ENCODE assay signal across 26 cellular contexts in genomic region chr9:122366074-122366672, GRCh38. TPM values are rescaled to one million over a fixed set of nuclear protein-coding genes. Genes with fewer than 3 reads are reported as not detected.
DNase-seq lines count a peak whose midpoint lies in the region; ATAC-seq, FAIRE-seq and TF ChIP-seq lines count a peak whose summit lies in the region.
"Had no signal": no experiment of that assay in that cellular context is flagged by ENCODE, and none has a peak within 500 bp of the region (broad histone marks: within the 10 kb centered on the region; RNA-seq: fewer than 3 reads in every experiment).

No MANE protein-coding gene starts in this region.

- H2BK5ac ChIP-seq in IMR-90 (ENCODE audit: low read depth, low read length, poor library complexity, severe bottlenecking), result peak overlapping the region; percentile 40

- DNase-seq in A172 (ENCODE audit: low spot score), result peak; percentile 13
- DNase-seq in IMR-90, result peak; percentile 88
- peak; percentile 25 for DNase-seq in adipocyte (ENCODE audit: low read depth)
- no peak for DNase-seq in urothelium cell line (ENCODE audit: low spot score)
- DNase-seq in stimulated activated CD4-positive, alpha-beta T cell treated with anti-CD3 and anti-CD28 coated beads, Interleukin-4, amount 100 ng/mL, for 4 hours, result no peak
- no peak for DNase-seq in HAP-1 (ENCODE audit: low spot score in 2 of 2)
- DNase-seq in kidney, result no peak
- DNase-seq: activated CD4-positive, alpha-beta T cell treated with anti-CD3 and anti-CD28 coated beads for 36 hours; activated CD8-positive, alpha-beta memory T cell treated with anti-CD3 and anti-CD28 coated beads for 24 hours; activated effector memory CD4-positive, alpha-beta T cell treated with Interleukin-2 at 50 U/mL for 16 hours; activated naive CD8-positive, alpha-beta T cell treated with anti-CD3 and anti-CD28 coated beads, Interleukin-2, amount 10 ng/mL, durations not matched to agents 7 days and 5 days; central memory CD4-positive, alpha-beta T cell; DMS79 treated with DMSO at 0.1 percent for 48 hours; dorsolateral prefrontal cortex; NCI-H1105 treated with DMSO at 0.1 percent for 48 hours; NCI-H2029 treated with DMSO at 0.1 percent for 48 hours; SK-N-SH; stimulated activated CD4-positive, alpha-beta T cell treated with anti-CD3 and anti-CD28 coated beads, Interleukin-1b, Interleukin-23, amount 100 ng/mL, for 48 hours; stomach; T-helper 17 cell; tibial artery had no signal

- no peak for TF ChIP-seq EP300 in gastroesophageal sphincter (IDR thresholded peaks at IDR 0.05)

- peak overlapping the region; percentile 89 for H3K4ac ChIP-seq in IMR-90 (ENCODE audit: low read depth, low read length)

- ATAC-seq in IMR-90 (ENCODE audit: low read depth) (peak; percentile 19), gastroesophageal sphincter (no peak)
- ATAC-seq: activated CD4-positive, alpha-beta T cell treated with anti-CD3 and anti-CD28 coated beads for 36 hours; HCT116; T-helper 17 cell had no signal

- BruUV-seq in IMR-90 (replicated peaks; lab: Mats Ljungman, UMichigan), result no TSS peak

- H3K36me3 ChIP-seq in IMR-90 (ENCODE audit: control insufficient read depth, insufficient read depth, low read length) (no peaks in the 10 kb centered on the region), adipocyte (ENCODE audit: control insufficient read depth, insufficient read depth, low read length, severe bottlenecking) (no peaks in the 10 kb centered on the region), gastroesophageal sphincter (no peaks in the 10 kb centered on the region), HAP-1 (replicated peaks) (no peaks in the 10 kb centered on the region), kidney (ENCODE audit: control insufficient read depth in 1 of 2, insufficient read depth in 2 of 2, low read length in 2 of 2) (no peaks in the 10 kb centered on the region)
- H3K36me3 ChIP-seq: stomach, tibial artery had no signal

- H3K27me3 ChIP-seq in IMR-90 (ENCODE audit: control insufficient read depth, insufficient read depth, low read length) (no peaks in the 10 kb centered on the region), adipocyte (replicated peaks; ENCODE audit: control insufficient read depth, insufficient read depth, low read length) (no peaks in the 10 kb centered on the region), gastroesophageal sphincter (no peaks in the 10 kb centered on the region), HAP-1 (ENCODE audit: low read depth) (no peaks in the 10 kb centered on the region; the same call in 1 of the 2 replicates)
- H3K27me3 ChIP-seq: stomach had no signal

- H3K27ac ChIP-seq in IMR-90 (ENCODE audit: insufficient read depth, low read length) (peak overlapping the region; percentile 19), gastroesophageal sphincter (peak overlapping the region in 3 of 4 donors; percentile 74 to 86 (median 78)), kidney (ENCODE audit: low read depth in 2 of 2, low read length in 2 of 2) (no peak overlapping the region)
- H3K27ac ChIP-seq: dorsolateral prefrontal cortex, tibial artery had no signal

- no peaks in the 10 kb centered on the region for H4K20me1 ChIP-seq in IMR-90 (ENCODE audit: insufficient read depth, low read length)

- WGBS in IMR-90 (ENCODE audit: extremely low coverage in 2 of 2, insufficient read length in 1 of 2), 2 experiments, result no CpG with 5 or more reads among the region's 6 CpGs
- 29 to 38% methylated on average over 3 to 4 of the region's 6 CpGs for WGBS in gastroesophageal sphincter (ENCODE audit: low coverage in 1 of 2), 2 donors

- FAIRE-seq in urothelium cell line (lab: Jason Lieb, UNC) (no peak), kidney (lab: Jason Lieb, UNC) (no peak)
- FAIRE-seq: GM18507 had no signal

- H4K5ac ChIP-seq in IMR-90 (ENCODE audit: low read depth, low read length), result peak overlapping the region; percentile 74

- dilution Hi-C loops in IMR-90 (cut with HindIII; ENCODE audit: low sequenced_read_pairs, unreplicated experiment), result no loop called here

- H3K4me3 ChIP-seq in IMR-90 (ENCODE audit: insufficient read depth, low read depth, low read length), result no peak overlapping the region
- no peak overlapping the region for H3K4me3 ChIP-seq in adipocyte (ENCODE audit: low read length)
- no peak overlapping the region for H3K4me3 ChIP-seq in gastroesophageal sphincter
- H3K4me3 ChIP-seq in HAP-1, result no peak overlapping the region
- no peak overlapping the region for H3K4me3 ChIP-seq in kidney (ENCODE audit: low read length in 2 of 2)
- H3K4me3 ChIP-seq: dorsolateral prefrontal cortex, skin epidermis, stomach, tibial artery had no signal

- peaks cover 27% of the 10 kb centered on the region for H3K4me1 ChIP-seq in IMR-90 (ENCODE audit: control insufficient read depth, insufficient read depth, low read length)
- H3K4me1 ChIP-seq in adipocyte (ENCODE audit: control insufficient read depth, insufficient read depth, low read length), result peaks cover 17% of the 10 kb centered on the region
- peaks cover 0 to 47% (median 12%) of the 10 kb centered on the region in 3 donors for H3K4me1 ChIP-seq in gastroesophageal sphincter
- 0 out of 2 replicates have a peak, but pooled peaks cover 2% of the 10 kb centered on the region for H3K4me1 ChIP-seq in HAP-1
- no peaks in the 10 kb centered on the region for H3K4me1 ChIP-seq in kidney (ENCODE audit: control insufficient read depth in 1 of 2, insufficient read depth in 1 of 2, low read depth in 1 of 2, low read length in 2 of 2)

- no peak overlapping the region for H3K9ac ChIP-seq in IMR-90 (ENCODE audit: low read depth, low read length)
- H3K9ac ChIP-seq in adipocyte (ENCODE audit: low read length), result no peak overlapping the region
- H3K9ac ChIP-seq in kidney (ENCODE audit: low read length in 2 of 2), result no peak overlapping the region
- H3K9ac ChIP-seq: SK-N-SH had no signal

- peaks cover 9 to 10% of the 10 kb centered on the region in 2 experiments; a peak in 3 of 4 replicates for H3K79me1 ChIP-seq in IMR-90 (ENCODE audit: low read depth in 1 of 2, low read length in 2 of 2)

- peak overlapping the region; percentile 83 for H3K18ac ChIP-seq in IMR-90 (ENCODE audit: low read depth, low read length)

- TF ChIP-seq CTCF in IMR-90 (conservative IDR thresholded peaks at IDR 0.05; ENCODE audit: low read depth, low read length), result no peak
- TF ChIP-seq CTCF in gastroesophageal sphincter (IDR thresholded peaks at IDR 0.05), result no peak
- TF ChIP-seq CTCF in kidney (IDR thresholded peaks at IDR 0.05; ENCODE audit: borderline replicate concordance, extremely low read depth, insufficient read depth), result no peak

- H3K56ac ChIP-seq in IMR-90 (ENCODE audit: extremely low read depth, insufficient read depth, low read length), result no peak overlapping the region

- peaks cover 29% of the 10 kb centered on the region for H3K9me1 ChIP-seq in IMR-90 (ENCODE audit: insufficient read depth, low read length)

- TF ChIP-seq POLR2A in IMR-90 (IDR thresholded peaks at IDR 0.05; ENCODE audit: low read depth, low read length) (no peak), gastroesophageal sphincter (IDR thresholded peaks at IDR 0.05) (no peak)

- peak overlapping the region; percentile 3 for H3K14ac ChIP-seq in IMR-90 (replicated peaks; ENCODE audit: low read depth, low read length)

- peak overlapping the region; percentile 85 for H2BK120ac ChIP-seq in IMR-90 (ENCODE audit: low read depth, low read length)

- H3K23ac ChIP-seq in IMR-90 (ENCODE audit: low read depth, low read length), result no peak overlapping the region

- intact Hi-C loops in IMR-90 (cut with micrococcal nuclease), result no loop called here
- intact Hi-C loops in kidney (cut with DNase I), result no loop called here

- CTCF ChIA-PET in IMR-90 (lab: Yijun Ruan, JAX), result interaction anchor here (0.5 to 0.6 kb wide), 2 partner anchors 88 to 110 kb away, joined by 3 read pairs; no protein-coding TSS in a partner anchor

- H2BK20ac ChIP-seq in IMR-90 (ENCODE audit: low read depth, low read length), result peak overlapping the region; percentile 92

- H4K8ac ChIP-seq in IMR-90 (ENCODE audit: low read depth in 2 of 2, low read length in 2 of 2), result peak overlapping the region; percentile 63 to 82; a peak in 3 of 4 replicates

- TF ChIP-seq RAD21 in IMR-90 (IDR thresholded peaks at IDR 0.05; ENCODE audit: low read length), result no peak

- no peak overlapping the region for H2AFZ ChIP-seq in IMR-90 (replicated peaks; ENCODE audit: low read length, poor library complexity)

- no peak overlapping the region for H3K4me2 ChIP-seq in IMR-90 (ENCODE audit: low read depth, low read length)
- H3K4me2 ChIP-seq: SK-N-SH had no signal

- POLR2A ChIA-PET in IMR-90 (lab: Charles Lee; ENCODE audit: unreplicated experiment), result no interaction called here

- peak overlapping the region; percentile 85 for H2AK5ac ChIP-seq in IMR-90 (ENCODE audit: low read depth, low read length)

- no peak overlapping the region for H2AK9ac ChIP-seq in IMR-90 (replicated peaks; ENCODE audit: low read depth, low read length, poor library complexity)

- H3K9me3 ChIP-seq in IMR-90 (ENCODE audit: control insufficient read depth, insufficient read depth, low read length), result no peaks in the 10 kb centered on the region
- H3K9me3 ChIP-seq in adipocyte (ENCODE audit: control insufficient read depth, low read length), result no peaks in the 10 kb centered on the region
- no peaks in the 10 kb centered on the region for H3K9me3 ChIP-seq in gastroesophageal sphincter
- no peaks in the 10 kb centered on the region for H3K9me3 ChIP-seq in HAP-1
- H3K9me3 ChIP-seq in kidney (ENCODE audit: control insufficient read depth in 1 of 2, low read length in 2 of 2), result peaks cover 0 to 2% of the 10 kb centered on the region in 2 donors
- H3K9me3 ChIP-seq: SK-N-SH, stomach, tibial artery had no signal

- peak overlapping the region; percentile 93 for H4K91ac ChIP-seq in IMR-90 (ENCODE audit: insufficient read depth, low read depth, low read length)

- H2BK15ac ChIP-seq in IMR-90 (ENCODE audit: low read depth, low read length), result peak overlapping the region; percentile 74

- in situ Hi-C loops in IMR-90 (cut with MboI; ENCODE audit: low sequenced_read_pairs) (no loop called here), HAP-1 (cut with MboI; ENCODE audit: low sequenced_read_pairs) (no loop called here)

TF ChIP-seq in IMR-90, 13 proteins besides CTCF, POLR2A, EP300 and RAD21 (continues in another document):
- TF ChIP-seq RFX5 (IDR thresholded peaks at IDR 0.05; ENCODE audit: low read depth, low read length) (no peak), RCOR1 (IDR thresholded peaks at IDR 0.05; ENCODE audit: insufficient replicate concordance, low read length) (peak; percentile 18), NFE2L2 (IDR thresholded peaks at IDR 0.05; ENCODE audit: low read depth, low read length) (no peak), MAZ (IDR thresholded peaks at IDR 0.05; ENCODE audit: borderline replicate concordance, low read depth, low read length) (no peak; the same call in 1 of the 2 replicates), BHLHE40 (IDR thresholded peaks at IDR 0.05; ENCODE audit: low read depth, low read length) (no peak)

RNA-seq across cellular contexts. Expression of gene PTGS1, which starts 4.7 kb away (rescaled TPM):
- 0.29 TPM in 1 of 2 replicates, not detected in the other for total RNA-seq in A172 (2014; rRNA removed; shearing (Covaris generic))
- total RNA-seq in IMR-90 (2012; rRNA removed), result 21.1 and 24.7 TPM in 2 replicates
- polyA plus RNA-seq in IMR-90 (2012; rRNA removed), result 33.9 and 38.3 TPM in 2 replicates
- polyA plus RNA-seq in IMR-90 (2012; cell fraction: cytosol; rRNA removed), result 32.1 and 51.8 TPM in 2 replicates
- 40.2 and 55.2 TPM in 2 replicates for polyA plus RNA-seq in IMR-90 (2012; cell fraction: nucleus; rRNA removed; ENCODE audit: low replicate concordance)
- total RNA-seq in gastroesophageal sphincter, result 100 to 1,000 TPM in 1 of 4 donors, 10 to 100 TPM in 3; 15.8 to 154 (median 46.4) TPM
- total RNA-seq in kidney, result 9.4 TPM
- 3.5 TPM for polyA plus RNA-seq in kidney (ENCODE audit: insufficient read depth, low read depth, low replicate concordance)
- total RNA-seq: A673 had no signal

Comparison
In these comparisons a context has a peak if more than half of its experiments do, and no peak if none do; other contexts are left out.
1. DNase-seq: peak in A172 (single experiment), IMR-90 (single experiment) and adipocyte (single experiment); none in urothelium cell line (single experiment), stimulated activated CD4-positive, alpha-beta T cell treated with anti-CD3 and anti-CD28 coated beads, Interleukin-4, amount 100 ng/mL, for 4 hours (0 of 2), HAP-1 (0 of 2) and kidney (single experiment).
2. H3K27ac ChIP-seq: peak in IMR-90 (single experiment) and gastroesophageal sphincter (3 of 4); none in kidney (0 of 2).